ENCODE assay signal across 25 cellular contexts in genomic region chr2:75309596-75310290, GRCh38.
DNase-seq lines count a peak whose midpoint lies in the region; ATAC-seq and TF ChIP-seq lines count a peak whose summit lies in the region.
"Had no signal": no experiment of that assay in that cellular context is flagged by ENCODE, and none has a peak within 500 bp of the region (broad histone marks: within the 10 kb centered on the region; RNA-seq: fewer than 3 reads in every experiment).

No MANE protein-coding gene starts in this region.

- H3K23ac ChIP-seq in IMR-90 (ENCODE audit: low read depth, low read length): no peak overlapping the region

- WGBS in IMR-90 (ENCODE audit: extremely low coverage in 2 of 2, insufficient read length in 1 of 2), 2 experiments: no CpG with 5 or more reads among the region's 2 CpGs

- H3K9me1 ChIP-seq in IMR-90 (ENCODE audit: insufficient read depth, low read length): peaks cover 8% of the 10 kb centered on the region

- in situ Hi-C loops in IMR-90 (cut with MboI; ENCODE audit: low sequenced_read_pairs): no loop called here

- dilution Hi-C loops in IMR-90 (cut with HindIII; ENCODE audit: low sequenced_read_pairs, unreplicated experiment): no loop called here

- TF ChIP-seq POLR2A in IMR-90 (IDR thresholded peaks at IDR 0.05; ENCODE audit: low read depth, low read length): no peak

- intact Hi-C loops in IMR-90 (cut with micrococcal nuclease): no loop called here

- POLR2A ChIA-PET in IMR-90 (lab: Charles Lee; ENCODE audit: unreplicated experiment): no interaction called here

- H3K4me3 ChIP-seq in AG10803 (ENCODE audit: low read length): no peak overlapping the region
- no peak overlapping the region for H3K4me3 ChIP-seq in IMR-90 (ENCODE audit: insufficient read depth, low read depth, low read length)
- no peak overlapping the region for H3K4me3 ChIP-seq in SJCRH30
- H3K4me3 ChIP-seq: GM12878, PC-9, transverse colon had no signal

- TF ChIP-seq RAD21 in IMR-90 (IDR thresholded peaks at IDR 0.05; ENCODE audit: low read length): no peak

- no peak for TF ChIP-seq CTCF in AG10803 (conservative IDR thresholded peaks at IDR 0.05; ENCODE audit: low read length)
- no peak for TF ChIP-seq CTCF in IMR-90 (conservative IDR thresholded peaks at IDR 0.05; ENCODE audit: low read depth, low read length)

- no peak overlapping the region for H3K14ac ChIP-seq in IMR-90 (replicated peaks; ENCODE audit: low read depth, low read length)

- ATAC-seq in IMR-90 (ENCODE audit: low read depth) (peak; percentile 57), HG02973 (IDR thresholded peaks at IDR 0.05; ENCODE audit: unreplicated experiment) (no peak)
- ATAC-seq: GM12878, left lobe of liver, natural killer cell, T-helper 17 cell had no signal

- no peak overlapping the region for H4K8ac ChIP-seq in IMR-90 (ENCODE audit: low read depth in 2 of 2, low read length in 2 of 2)

- BruUV-seq in IMR-90 (replicated peaks; lab: Mats Ljungman, UMichigan): no TSS peak

- no peak overlapping the region for H3K56ac ChIP-seq in IMR-90 (ENCODE audit: extremely low read depth, insufficient read depth, low read length)

- no peak overlapping the region for H2AK5ac ChIP-seq in IMR-90 (ENCODE audit: low read depth, low read length)

- no peaks in the 10 kb centered on the region for H3K79me1 ChIP-seq in IMR-90 (ENCODE audit: low read depth in 1 of 2, low read length in 2 of 2)

- H3K4me1 ChIP-seq in IMR-90 (ENCODE audit: control insufficient read depth, insufficient read depth, low read length) (peaks cover 5% of the 10 kb centered on the region), SJCRH30 (peaks cover 10% of the 10 kb centered on the region)
- H3K4me1 ChIP-seq: transverse colon had no signal

- H4K5ac ChIP-seq in IMR-90 (ENCODE audit: low read depth, low read length): no peak overlapping the region

- H3K4me2 ChIP-seq in IMR-90 (ENCODE audit: low read depth, low read length): peak overlapping the region; percentile 74; the same call in 1 of the 2 replicates

- H2AK9ac ChIP-seq in IMR-90 (replicated peaks; ENCODE audit: low read depth, low read length, poor library complexity): no peak overlapping the region

- H2BK15ac ChIP-seq in IMR-90 (ENCODE audit: low read depth, low read length): no peak overlapping the region

- H3K27ac ChIP-seq in IMR-90 (ENCODE audit: insufficient read depth, low read length): no peak overlapping the region
- no peak overlapping the region for H3K27ac ChIP-seq in SJCRH30
- H3K27ac ChIP-seq: PC-9, transverse colon, WERI-Rb-1 had no signal

- H3K36me3 ChIP-seq in IMR-90 (ENCODE audit: control insufficient read depth, insufficient read depth, low read length): no peaks in the 10 kb centered on the region
- H3K36me3 ChIP-seq in SJCRH30: no peaks in the 10 kb centered on the region
- H3K36me3 ChIP-seq: SJSA1, transverse colon, WERI-Rb-1 had no signal

- H2BK5ac ChIP-seq in IMR-90 (ENCODE audit: low read depth, low read length, poor library complexity, severe bottlenecking): peak overlapping the region; percentile 86

- no peaks in the 10 kb centered on the region for H3K27me3 ChIP-seq in IMR-90 (ENCODE audit: control insufficient read depth, insufficient read depth, low read length)
- no peaks in the 10 kb centered on the region for H3K27me3 ChIP-seq in SJCRH30
- H3K27me3 ChIP-seq: SJSA1, transverse colon had no signal

- H3K18ac ChIP-seq in IMR-90 (ENCODE audit: low read depth, low read length): no peak overlapping the region

- no peak overlapping the region for H2AFZ ChIP-seq in IMR-90 (replicated peaks; ENCODE audit: low read length, poor library complexity)
- H2AFZ ChIP-seq: PC-9 had no signal

- CTCF ChIA-PET in IMR-90 (lab: Yijun Ruan, JAX): no interaction called here

- no peak overlapping the region for H3K9ac ChIP-seq in IMR-90 (ENCODE audit: low read depth, low read length)

- H3K4ac ChIP-seq in IMR-90 (ENCODE audit: low read depth, low read length): no peak overlapping the region

- H3K9me3 ChIP-seq in IMR-90 (ENCODE audit: control insufficient read depth, insufficient read depth, low read length) (no peaks in the 10 kb centered on the region), SJCRH30 (replicated peaks) (no peaks in the 10 kb centered on the region)
- H3K9me3 ChIP-seq: SJSA1, transverse colon had no signal

- no peaks in the 10 kb centered on the region for H4K20me1 ChIP-seq in IMR-90 (ENCODE audit: insufficient read depth, low read length)

- H2BK20ac ChIP-seq in IMR-90 (ENCODE audit: low read depth, low read length): no peak overlapping the region

- DNase-seq in AG10803 (ENCODE audit: low read depth) (peak; percentile 28), IMR-90 (peak; percentile 42), amniotic epithelial cell (ENCODE audit: low read depth) (peak; percentile 7), iris pigment epithelial cell (ENCODE audit: low read depth) (peak; percentile 19), GF-D8 (lab: John Stamatoyannopoulos, UW) (no peak), SJCRH30 (no peak)
- no peak for DNase-seq in NK-92 treated with Interleukin-12 subunit alpha and Interleukin-12 subunit beta, amount 100 ng/mL, for 24 hours (lab: John Stamatoyannopoulos, UW)
- DNase-seq: activated CD4-positive, alpha-beta T cell treated with anti-CD3 and anti-CD28 coated beads, Interleukin-2, amount 50 U/mL, for 4 hours; activated CD8-positive, alpha-beta memory T cell treated with anti-CD3 and anti-CD28 coated beads, Interleukin-2, amount 50 U/mL, for 48 hours; activated effector memory CD4-positive, alpha-beta T cell treated with anti-CD3 and anti-CD28 coated beads, Interleukin-2, amount 50 U/mL, for 16 hours; DMS 273 treated with DMSO at 0.1 percent for 48 hours; Karpas-422; natural killer cell; NCI-H1092 treated with DMSO at 0.1 percent for 48 hours; NCI-H1930; NCI-H345; NCI-H774; PC-9; T-helper 17 cell; transverse colon; WERI-Rb-1 had no signal

- H2BK120ac ChIP-seq in IMR-90 (ENCODE audit: low read depth, low read length): 0 out of 2 replicates have a peak overlapping the region, but pooled peaks have one; percentile 22

- H4K91ac ChIP-seq in IMR-90 (ENCODE audit: insufficient read depth, low read depth, low read length): no peak overlapping the region

TF ChIP-seq in IMR-90, 13 proteins besides CTCF, POLR2A, EP300 and RAD21:
- TF ChIP-seq CEBPB (IDR thresholded peaks at IDR 0.05; ENCODE audit: low read depth, low read length) (no peak), MAFK (IDR thresholded peaks at IDR 0.05; ENCODE audit: low read depth, low read length) (0 out of 2 replicates have a peak, but pooled peaks have one; percentile 0), RCOR1 (IDR thresholded peaks at IDR 0.05; ENCODE audit: insufficient replicate concordance, low read length) (no peak), BHLHE40 (IDR thresholded peaks at IDR 0.05; ENCODE audit: low read depth, low read length) (no peak), NFE2L2 (IDR thresholded peaks at IDR 0.05; ENCODE audit: low read depth, low read length) (no peak), FOS (IDR thresholded peaks at IDR 0.05; ENCODE audit: low read depth, low read length) (peak; percentile 66; the same call in 1 of the 2 replicates), CHD1 (IDR thresholded peaks at IDR 0.05; ENCODE audit: low read depth, low read length) (no peak), ELK1 (IDR thresholded peaks at IDR 0.05; ENCODE audit: borderline replicate concordance, low read depth, low read length) (no peak)

Comparison
In these comparisons a context has a peak if more than half of its experiments do, and no peak if none do; other contexts are left out.
1. DNase-seq: peak in AG10803 (single experiment), IMR-90 (single experiment), amniotic epithelial cell (single experiment) and iris pigment epithelial cell (single experiment); none in NK-92 treated with Interleukin-12 subunit alpha and Interleukin-12 subunit beta, amount 100 ng/mL, for 24 hours (single experiment), GF-D8 (single experiment) and SJCRH30 (0 of 2).